In genomic region chr12:69057742-69058141, GRCh38 we compare ENCODE assay signal across 19 cellular contexts.
DNase-seq lines count a peak whose midpoint lies in the region; ATAC-seq and TF ChIP-seq lines count a peak whose summit lies in the region.
"Had no signal": no experiment of that assay in that cellular context is flagged by ENCODE, and none has a peak within 500 bp of the region (broad histone marks: within the 10 kb centered on the region; RNA-seq: fewer than 3 reads in every experiment).

No MANE protein-coding gene starts in this region.

- no peaks in the 10 kb centered on the region for H3K4me1 Mint-ChIP-seq in glutamatergic neuron (ENCODE audit: low read depth, unreplicated experiment)

- H3K36me3 ChIP-seq in heart left ventricle (no peaks in the 10 kb centered on the region), HCT116 (ENCODE audit: control insufficient read depth in 1 of 2, insufficient read depth in 2 of 2, low read length in 2 of 2) (no peaks in the 10 kb centered on the region), MG63 (no peaks in the 10 kb centered on the region), osteoblast (ENCODE audit: insufficient read depth, low read length) (no peaks in the 10 kb centered on the region)

- no peak for TF ChIP-seq CTCF in heart left ventricle (IDR thresholded peaks at IDR 0.05)
- TF ChIP-seq CTCF in HCT116 (IDR thresholded peaks at IDR 0.05 in 2 of 3, conservative IDR thresholded peaks at IDR 0.05 in 1 of 3; ENCODE audit: borderline replicate concordance in 1 of 3, insufficient read depth in 1 of 3, low read depth in 2 of 3, low read length in 2 of 3) = no peak
- TF ChIP-seq CTCF in osteoblast (IDR thresholded peaks at IDR 0.05; ENCODE audit: extremely low read depth, low read depth, low read length) = no peak
- no peak for TF ChIP-seq CTCF in glutamatergic neuron (IDR thresholded peaks at IDR 0.05; ENCODE audit: partially characterized antibody, unreplicated experiment)

- 67% methylated on average over 3 of the region's 3 CpGs for WGBS in right cardiac atrium
- 68 to 82% (median 71%) methylated on average over 3 of the region's 3 CpGs for WGBS in heart left ventricle, 4 donors

- no peaks in the 10 kb centered on the region for H3K36me3 Mint-ChIP-seq in glutamatergic neuron (ENCODE audit: unreplicated experiment)
- H3K36me3 Mint-ChIP-seq: CD4-positive, alpha-beta memory T cell had no signal

- H3K9me3 ChIP-seq in right cardiac atrium (ENCODE audit: control insufficient read depth, low read length) (no peaks in the 10 kb centered on the region), heart left ventricle (no peaks in the 10 kb centered on the region), HCT116 (ENCODE audit: control insufficient read depth in 1 of 2, insufficient read depth in 1 of 2, low read depth in 1 of 2, low read length in 2 of 2) (no peaks in the 10 kb centered on the region), MG63 (no peaks in the 10 kb centered on the region), osteoblast (ENCODE audit: low read depth, low read length) (no peaks in the 10 kb centered on the region)

- no peaks in the 10 kb centered on the region for H3K9me3 Mint-ChIP-seq in glutamatergic neuron (ENCODE audit: unreplicated experiment)
- H3K9me3 Mint-ChIP-seq: CD4-positive, alpha-beta memory T cell; GM23338; H9 had no signal

- H3K9ac ChIP-seq in HCT116 (ENCODE audit: low read length) = no peak overlapping the region

- POLR2A ChIA-PET in HCT116 (lab: Charles Lee) = no interaction called here

- no peak for TF ChIP-seq RAD21 in HCT116 (IDR thresholded peaks at IDR 0.05; ENCODE audit: low read depth)

- H3K27me3 Mint-ChIP-seq in glutamatergic neuron (ENCODE audit: unreplicated experiment) = no peaks in the 10 kb centered on the region

- RAD21 ChIA-PET in HCT116 (lab: Charles Lee; ENCODE audit: low non-redundant PET in 1 of 2, low total read pairs in 2 of 2, uncharacterized antibody in 2 of 2, unreplicated experiment in 2 of 2) = no interaction called here

- intact Hi-C loops in right cardiac atrium (cut with DNase I) = no loop called here
- intact Hi-C loops in heart left ventricle (cut with DNase I) = no loop called here
- intact Hi-C loops in HCT116 (cut with micrococcal nuclease) = no loop called here

- no peak overlapping the region for H3K27ac Mint-ChIP-seq in glutamatergic neuron (ENCODE audit: unreplicated experiment)
- H3K27ac Mint-ChIP-seq: CD4-positive, alpha-beta memory T cell; GM23338; H9 had no signal

- no peak overlapping the region for H3K4me2 ChIP-seq in HCT116 (ENCODE audit: low read length)
- no peak overlapping the region for H3K4me2 ChIP-seq in osteoblast (ENCODE audit: insufficient read depth, low read length)
- H3K4me2 ChIP-seq: A549, GM23338 had no signal

- no peaks in the 10 kb centered on the region for H3K4me1 ChIP-seq in right cardiac atrium (ENCODE audit: control insufficient read depth, insufficient read depth, low read length)
- peaks cover 0 to 29% (median 0%) of the 10 kb centered on the region in 12 donors for H3K4me1 ChIP-seq in heart left ventricle
- peaks cover 4 to 41% of the 10 kb centered on the region in 2 experiments for H3K4me1 ChIP-seq in HCT116 (ENCODE audit: control insufficient read depth in 1 of 2, insufficient read depth in 2 of 2, low read length in 2 of 2)
- H3K4me1 ChIP-seq in osteoblast (ENCODE audit: insufficient read depth, low read length) = peaks cover 33% of the 10 kb centered on the region

- H2AFZ ChIP-seq in HCT116 (ENCODE audit: low read depth, low read length, poor library complexity, severe bottlenecking) (peak overlapping the region; percentile 32), osteoblast (ENCODE audit: low read length) (no peak overlapping the region)
- H2AFZ ChIP-seq: GM23338 had no signal

- CTCF ChIA-PET in HCT116 (lab: Charles Lee) = no interaction called here

- TF ChIP-seq POLR2A in heart left ventricle (IDR thresholded peaks at IDR 0.05) (no peak), HCT116 (IDR thresholded peaks at IDR 0.05; ENCODE audit: borderline replicate concordance, extremely low read depth, insufficient read depth, insufficient read length) (no peak)

- H3K27ac ChIP-seq in right cardiac atrium (ENCODE audit: low read length) (no peak overlapping the region), heart left ventricle (no peak overlapping the region), HCT116 (ENCODE audit: low read depth, low read length) (no peak overlapping the region), osteoblast (ENCODE audit: low read depth, low read length) (peak overlapping the region; percentile 54)
- H3K27ac ChIP-seq: 22Rv1 had no signal

- H3K9me2 ChIP-seq in HCT116 (ENCODE audit: insufficient read depth) = no peaks in the 10 kb centered on the region

- H3K27me3 ChIP-seq in right cardiac atrium (ENCODE audit: control insufficient read depth, insufficient read depth) (no peaks in the 10 kb centered on the region), heart left ventricle (no peaks in the 10 kb centered on the region), HCT116 (ENCODE audit: insufficient read depth, low read length) (no peaks in the 10 kb centered on the region), MG63 (no peaks in the 10 kb centered on the region), osteoblast (ENCODE audit: insufficient read depth, low read length) (no peaks in the 10 kb centered on the region)

- ATAC-seq in right cardiac atrium (peak; percentile 21 to 61), heart left ventricle (no peak), HCT116 (no peak), GM19455 (IDR thresholded peaks at IDR 0.05; ENCODE audit: unreplicated experiment) (no peak), GM18520 (IDR thresholded peaks at IDR 0.05; ENCODE audit: unreplicated experiment) (no peak)
- ATAC-seq: A549, GM23338 had no signal

- BruUV-seq in HCT116 (replicated peaks; lab: Mats Ljungman, UMichigan) = no TSS peak

- H3K4me3 ChIP-seq in right cardiac atrium (ENCODE audit: low read length) (no peak overlapping the region), heart left ventricle (no peak overlapping the region), HCT116 (replicated peaks in 1 of 2; ENCODE audit: low read depth in 1 of 2, low read length in 2 of 2) (no peak overlapping the region), MG63 (no peak overlapping the region), osteoblast (ENCODE audit: insufficient read depth, low read length) (no peak overlapping the region)
- H3K4me3 ChIP-seq: A549, GM23338 had no signal

- no peak overlapping the region for H3K4me3 Mint-ChIP-seq in glutamatergic neuron (ENCODE audit: unreplicated experiment)
- H3K4me3 Mint-ChIP-seq: CD4-positive, alpha-beta memory T cell; GM23338; H9 had no signal

- H3K79me2 ChIP-seq in HCT116 (ENCODE audit: insufficient read depth, low read length) (no peaks in the 10 kb centered on the region), osteoblast (ENCODE audit: insufficient read depth, low read length) (no peaks in the 10 kb centered on the region)

- DNase-seq in right cardiac atrium (peak; percentile 28 to 49 (median 45)), heart left ventricle (no peak), HCT116 (ENCODE audit: low read depth, low spot score) (no peak), MG63 (peak; percentile 37), osteoblast (ENCODE audit: insufficient read length, low spot score, missing footprints) (no peak), glutamatergic neuron (no peak)
- DNase-seq: C1 segment of cervical spinal cord; Calu3; CD4-positive, alpha-beta memory T cell; COR-L47; DMS53; DMS79 treated with DMSO at 0.1 percent for 48 hours; GF-D8; H9 had no signal

- H4K20me1 ChIP-seq in HCT116 (ENCODE audit: insufficient read depth) = no peaks in the 10 kb centered on the region
- H4K20me1 ChIP-seq in osteoblast (ENCODE audit: insufficient read depth, low read length) = no peaks in the 10 kb centered on the region

TF ChIP-seq in HCT116, 20 proteins besides CTCF, POLR2A, EP300 and RAD21:
- TF ChIP-seq ATF3 (IDR thresholded peaks at IDR 0.05) = no peak

Comparison
In these comparisons a context has a peak if more than half of its experiments do, and no peak if none do; other contexts are left out.
1. ATAC-seq: peak in right cardiac atrium (2 of 2); none in heart left ventricle (0 of 4), HCT116 (single experiment), GM19455 (single experiment) and GM18520 (single experiment).
2. DNase-seq: peak in right cardiac atrium (3 of 3) and MG63 (single experiment); none in heart left ventricle (0 of 5), HCT116 (single experiment), osteoblast (single experiment) and glutamatergic neuron (single experiment).